Comparison of ENCODE assay signal across 19 cellular contexts in the genomic region with DNA sequence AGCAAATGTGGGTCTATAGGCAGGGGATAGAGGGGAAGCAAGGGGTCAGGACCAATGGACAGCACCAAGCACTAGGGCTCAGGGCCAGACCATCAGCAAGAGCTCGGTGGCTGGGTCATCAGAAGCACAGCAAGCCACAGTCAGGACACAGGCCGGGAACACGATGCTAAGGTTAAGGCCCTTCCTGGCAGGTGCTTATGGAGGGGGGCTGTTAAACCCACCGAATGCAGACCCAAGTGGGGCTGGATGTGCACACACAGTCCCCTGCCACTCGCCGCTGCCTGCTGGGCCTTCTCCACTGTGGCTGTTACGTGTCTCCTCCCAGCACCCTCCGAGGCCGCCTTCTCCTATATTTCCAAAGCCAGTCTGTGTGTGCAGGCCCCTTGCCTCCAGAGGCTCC.
DNase-seq lines count a peak whose midpoint lies in the region; ATAC-seq and TF ChIP-seq lines count a peak whose summit lies in the region.
"Had no signal": no experiment of that assay in that cellular context is flagged by ENCODE, and none has a peak within 500 bp of the region (broad histone marks: within the 10 kb centered on the region; RNA-seq: fewer than 3 reads in every experiment).

No MANE protein-coding gene starts in this region.

- no peaks in the 10 kb centered on the region for H3K36me3 Mint-ChIP-seq in mesothelial cell of epicardium
- H3K36me3 Mint-ChIP-seq in activated CD8-positive, alpha-beta memory T cell treated with anti-CD3 and anti-CD28 coated beads, Interleukin-2, amount 10 ng/mL, durations not matched to agents 7 days and 5 days = no peaks in the 10 kb centered on the region
- H3K36me3 Mint-ChIP-seq: activated naive CD8-positive, alpha-beta T cell treated with anti-CD3 and anti-CD28 coated beads for 36 hours; IgD-negative memory B cell had no signal

- TF ChIP-seq CTCF in mesothelial cell of epicardium (IDR thresholded peaks at IDR 0.05; ENCODE audit: unreplicated experiment) = no peak

- H3K9me3 ChIP-seq in SJSA1 (replicated peaks) (no peaks in the 10 kb centered on the region), duodenal mucosa (ENCODE audit: control insufficient read depth in 1 of 2, low read length in 2 of 2) (no peaks in the 10 kb centered on the region), subcutaneous abdominal adipose tissue (ENCODE audit: control insufficient read depth in 5 of 5, low read length in 5 of 5) (no peaks in the 10 kb centered on the region)
- H3K9me3 ChIP-seq: BLaER1, gastrocnemius medialis had no signal

- peaks cover 17% of the 10 kb centered on the region for H3K4me1 Mint-ChIP-seq in mesothelial cell of epicardium
- H3K4me1 Mint-ChIP-seq in activated CD8-positive, alpha-beta memory T cell treated with anti-CD3 and anti-CD28 coated beads, Interleukin-2, amount 10 ng/mL, durations not matched to agents 7 days and 5 days = peaks cover 16% of the 10 kb centered on the region
- H3K4me1 Mint-ChIP-seq: IgD-negative memory B cell had no signal

- DNase-seq in SJSA1 (ENCODE audit: low read depth in 1 of 2, low spot score in 2 of 2) (no peak), mesothelial cell of epicardium (ENCODE audit: low spot score in 2 of 2, unreplicated experiment in 2 of 2) (no peak), NCI-H1105 treated with DMSO at 0.1 percent for 48 hours (lab: John Stamatoyannopoulos, UW) (no peak), kidney glomerular epithelial cell (lab: John Stamatoyannopoulos, UW) (no peak), NCI-H524 treated with DMSO at 0.1 percent for 48 hours (lab: John Stamatoyannopoulos, UW) (no peak)
- DNase-seq in activated CD8-positive, alpha-beta memory T cell treated with anti-CD3 and anti-CD28 coated beads, Interleukin-2, amount 10 ng/mL, durations not matched to agents 7 days and 5 days = no peak
- DNase-seq: activated naive CD8-positive, alpha-beta T cell treated with anti-CD3 and anti-CD28 coated beads for 36 hours; activated T-cell treated with anti-CD3 and anti-CD28 coated beads, Interleukin-2, amount 50 U/mL, for 24 hours; DMS 273 treated with DMSO at 0.1 percent for 48 hours; gastrocnemius medialis; NCI-H2227 treated with DMSO at 0.1 percent for 48 hours; SIG-M5; substantia nigra; T1000 had no signal

- H3K9ac ChIP-seq in duodenal mucosa (ENCODE audit: low read depth in 1 of 2, low read length in 2 of 2) (peak overlapping the region; percentile 0 to 49), subcutaneous abdominal adipose tissue (ENCODE audit: low read length in 5 of 5) (peak overlapping the region in 1 of 5 donors; percentile 61)
- H3K9ac ChIP-seq: BLaER1 had no signal

- H3K27ac ChIP-seq in SJSA1 (peak overlapping the region; percentile 29; the same call in 1 of the 2 replicates), duodenal mucosa (ENCODE audit: low read depth, low read length) (peak overlapping the region; percentile 11), subcutaneous abdominal adipose tissue (ENCODE audit: low read depth, low read length) (peak overlapping the region; percentile 6)
- H3K27ac ChIP-seq: BLaER1, cardiac muscle cell had no signal

- no peak overlapping the region for H3K4me3 ChIP-seq in SJSA1
- peak overlapping the region in 1 of 2 donors; percentile 19 for H3K4me3 ChIP-seq in duodenal mucosa (ENCODE audit: low read depth in 1 of 2, low read length in 2 of 2)
- no peak overlapping the region for H3K4me3 ChIP-seq in subcutaneous abdominal adipose tissue (ENCODE audit: low read depth in 1 of 5, low read length in 5 of 5)
- H3K4me3 ChIP-seq: BLaER1, cardiac muscle cell, gastrocnemius medialis had no signal

- CTCF ChIA-PET in activated CD8-positive, alpha-beta memory T cell treated with anti-CD3 and anti-CD28 coated beads, Interleukin-2, amount 10 ng/mL, durations not matched to agents 7 days and 5 days (lab: Charles Lee) = interaction anchor here (0.6 kb wide), 1 partner anchor 23 kb away, joined by 3 read pairs; no protein-coding TSS in a partner anchor

- H3K36me3 ChIP-seq in SJSA1 = no peaks in the 10 kb centered on the region
- H3K36me3 ChIP-seq in duodenal mucosa (ENCODE audit: control insufficient read depth in 1 of 2, insufficient read depth in 2 of 2, low read length in 2 of 2) = no peaks in the 10 kb centered on the region
- no peaks in the 10 kb centered on the region for H3K36me3 ChIP-seq in subcutaneous abdominal adipose tissue (ENCODE audit: control insufficient read depth in 5 of 5, insufficient read depth in 5 of 5, low read length in 5 of 5)
- H3K36me3 ChIP-seq: BLaER1, cardiac muscle cell, gastrocnemius medialis had no signal

- peak overlapping the region; percentile 80 for H3K27ac Mint-ChIP-seq in mesothelial cell of epicardium
- H3K27ac Mint-ChIP-seq in activated CD8-positive, alpha-beta memory T cell treated with anti-CD3 and anti-CD28 coated beads, Interleukin-2, amount 10 ng/mL, durations not matched to agents 7 days and 5 days = no peak overlapping the region
- H3K27ac Mint-ChIP-seq: activated naive CD8-positive, alpha-beta T cell treated with anti-CD3 and anti-CD28 coated beads for 36 hours; activated T-cell treated with anti-CD3 and anti-CD28 coated beads, Interleukin-2, amount 50 U/mL, for 24 hours had no signal

- peaks cover 31% of the 10 kb centered on the region for H3K4me1 ChIP-seq in SJSA1 (replicated peaks)
- H3K4me1 ChIP-seq in duodenal mucosa (ENCODE audit: control insufficient read depth in 1 of 2, insufficient read depth in 2 of 2, low read length in 2 of 2) = peaks cover 34 to 35% of the 10 kb centered on the region in 2 donors
- peaks cover 5 to 38% (median 35%) of the 10 kb centered on the region in 5 donors for H3K4me1 ChIP-seq in subcutaneous abdominal adipose tissue (ENCODE audit: control insufficient read depth in 5 of 5, insufficient read depth in 5 of 5, low read length in 5 of 5)

- no peak overlapping the region for H3K4me3 Mint-ChIP-seq in mesothelial cell of epicardium
- no peak overlapping the region for H3K4me3 Mint-ChIP-seq in activated CD8-positive, alpha-beta memory T cell treated with anti-CD3 and anti-CD28 coated beads, Interleukin-2, amount 10 ng/mL, durations not matched to agents 7 days and 5 days
- H3K4me3 Mint-ChIP-seq: activated naive CD8-positive, alpha-beta T cell treated with anti-CD3 and anti-CD28 coated beads for 36 hours; activated T-cell treated with anti-CD3 and anti-CD28 coated beads, Interleukin-2, amount 50 U/mL, for 24 hours; IgD-negative memory B cell had no signal

- H3K27me3 Mint-ChIP-seq in mesothelial cell of epicardium (ENCODE audit: low read depth) = peaks cover 6% of the 10 kb centered on the region
- H3K27me3 Mint-ChIP-seq in activated CD8-positive, alpha-beta memory T cell treated with anti-CD3 and anti-CD28 coated beads, Interleukin-2, amount 10 ng/mL, durations not matched to agents 7 days and 5 days = no peaks in the 10 kb centered on the region
- H3K27me3 Mint-ChIP-seq: activated naive CD8-positive, alpha-beta T cell treated with anti-CD3 and anti-CD28 coated beads for 36 hours; activated T-cell treated with anti-CD3 and anti-CD28 coated beads, Interleukin-2, amount 50 U/mL, for 24 hours; IgD-negative memory B cell had no signal

- H3K27me3 ChIP-seq in SJSA1 (replicated peaks) (no peaks in the 10 kb centered on the region), duodenal mucosa (ENCODE audit: control insufficient read depth in 1 of 2, insufficient read depth in 2 of 2, low read length in 2 of 2) (no peaks in the 10 kb centered on the region), subcutaneous abdominal adipose tissue (ENCODE audit: control insufficient read depth in 5 of 5, insufficient read depth in 4 of 5, low read length in 5 of 5) (no peaks in the 10 kb centered on the region)
- H3K27me3 ChIP-seq: BLaER1, cardiac muscle cell, gastrocnemius medialis had no signal

- no peaks in the 10 kb centered on the region for H3K9me3 Mint-ChIP-seq in mesothelial cell of epicardium
- no peaks in the 10 kb centered on the region for H3K9me3 Mint-ChIP-seq in activated CD8-positive, alpha-beta memory T cell treated with anti-CD3 and anti-CD28 coated beads, Interleukin-2, amount 10 ng/mL, durations not matched to agents 7 days and 5 days (ENCODE audit: low read depth)
- H3K9me3 Mint-ChIP-seq: activated naive CD8-positive, alpha-beta T cell treated with anti-CD3 and anti-CD28 coated beads for 36 hours; activated T-cell treated with anti-CD3 and anti-CD28 coated beads, Interleukin-2, amount 50 U/mL, for 24 hours; IgD-negative memory B cell had no signal

- ATAC-seq in activated CD8-positive, alpha-beta memory T cell treated with anti-CD3 and anti-CD28 coated beads, Interleukin-2, amount 10 ng/mL, durations not matched to agents 7 days and 5 days = no peak
